In genomic region chr2:240213226-240213475, GRCh38 we compare ENCODE assay signal across 17 cellular contexts.
DNase-seq lines count a peak whose midpoint lies in the region; ATAC-seq and TF ChIP-seq lines count a peak whose summit lies in the region.
"Had no signal": no experiment of that assay in that cellular context is flagged by ENCODE, and none has a peak within 500 bp of the region (broad histone marks: within the 10 kb centered on the region; RNA-seq: fewer than 3 reads in every experiment).

No MANE protein-coding gene starts in this region.

- intact Hi-C loops in adrenal gland (cut with DNase I), result no loop called here

- no peak for TF ChIP-seq POLR2A in adrenal gland (IDR thresholded peaks at IDR 0.05)

- 44 to 78% (median 62%) methylated on average over 5 to 6 of the region's 6 CpGs for WGBS in adrenal gland, 4 donors
- WGBS in lung, 2 donors, result 69 to 91% methylated on average over 6 of the region's 6 CpGs

- H3K27me3 ChIP-seq in adrenal gland (no peaks in the 10 kb centered on the region), lung (ENCODE audit: control insufficient read depth, insufficient read depth) (no peaks in the 10 kb centered on the region), HAP-1 (ENCODE audit: low read depth) (no peaks in the 10 kb centered on the region)

- in situ Hi-C loops in HAP-1 (cut with MboI; ENCODE audit: low sequenced_read_pairs), result no loop called here

- H3K27ac ChIP-seq in adrenal gland (no peak overlapping the region), caudate nucleus (ENCODE audit: low read depth, low read length) (peak overlapping the region; percentile 30), lung (ENCODE audit: low read depth in 1 of 2, low read length in 1 of 2) (no peak overlapping the region), temporal lobe (ENCODE audit: low read depth, low read length) (peak overlapping the region; percentile 78)

- H3K36me3 ChIP-seq in adrenal gland (replicated peaks in 1 of 2), result no peaks in the 10 kb centered on the region
- H3K36me3 ChIP-seq in lung (ENCODE audit: control insufficient read depth in 2 of 2, insufficient read depth in 2 of 2, low read length in 2 of 2), result no peaks in the 10 kb centered on the region
- H3K36me3 ChIP-seq in HAP-1 (replicated peaks), result no peaks in the 10 kb centered on the region

- H3K4me3 ChIP-seq in adrenal gland, result no peak overlapping the region
- no peak overlapping the region for H3K4me3 ChIP-seq in lung
- H3K4me3 ChIP-seq in HAP-1, result no peak overlapping the region

- DNase-seq in adrenal gland, result peak in 5 of 7 donors; percentile 38 to 63 (median 57)
- peak in 18 of 61 donors; percentile 18 to 75 (median 38) for DNase-seq in caudate nucleus (lab: John Stamatoyannopoulos, UW)
- DNase-seq in lung (ENCODE audit: low spot score), result peak; percentile 48
- DNase-seq in HAP-1 (ENCODE audit: low spot score in 2 of 2), result no peak
- DNase-seq in stimulated activated CD4-positive, alpha-beta T cell treated with anti-CD3 and anti-CD28 coated beads, Interleukin-12 subunit alpha, Interleukin-12 subunit beta, amount 100 ng/mL, for 4 hours, result no peak
- DNase-seq in DMS 273 (lab: John Stamatoyannopoulos, UW; ENCODE audit: unreplicated experiment), result no peak
- no peak for DNase-seq in NCI-H2227 (lab: John Stamatoyannopoulos, UW; ENCODE audit: unreplicated experiment)
- DNase-seq: EL, IMR-90, Kasumi-1, NCI-H1105 treated with DMSO at 0.1 percent for 48 hours, NCI-H187, NCI-H2171 treated with DMSO at 0.1 percent for 48 hours, NCI-H510A treated with DMSO at 0.1 percent for 48 hours had no signal

- TF ChIP-seq CTCF in adrenal gland (IDR thresholded peaks at IDR 0.05) (no peak), lung (IDR thresholded peaks at IDR 0.05; ENCODE audit: control extremely low read depth, extremely low read depth) (no peak)

- H3K9me3 ChIP-seq in adrenal gland (replicated peaks in 1 of 3), result no peaks in the 10 kb centered on the region
- H3K9me3 ChIP-seq in lung (ENCODE audit: control insufficient read depth in 2 of 2, insufficient read depth in 1 of 2, low read length in 1 of 2), result peaks cover 0 to 2% of the 10 kb centered on the region in 2 donors
- no peaks in the 10 kb centered on the region for H3K9me3 ChIP-seq in HAP-1

- no peak for ATAC-seq in lung (ENCODE audit: insufficient read depth, low FRiP score)
- ATAC-seq: HCT116, Right ventricle myocardium inferior had no signal

- H3K4me1 ChIP-seq in adrenal gland (replicated peaks in 1 of 2), result no peaks in the 10 kb centered on the region
- H3K4me1 ChIP-seq in lung (ENCODE audit: control insufficient read depth in 2 of 2, insufficient read depth in 2 of 2, low read length in 2 of 2), result no peaks in the 10 kb centered on the region
- H3K4me1 ChIP-seq in HAP-1, result no peaks in the 10 kb centered on the region

Comparison
In these comparisons a context has a peak if more than half of its experiments do, and no peak if none do; other contexts are left out.
1. DNase-seq: peak in adrenal gland (5 of 7) and lung (single experiment); none in HAP-1 (0 of 2), stimulated activated CD4-positive, alpha-beta T cell treated with anti-CD3 and anti-CD28 coated beads, Interleukin-12 subunit alpha, Interleukin-12 subunit beta, amount 100 ng/mL, for 4 hours (single experiment), DMS 273 (single experiment) and NCI-H2227 (single experiment).
2. H3K27ac ChIP-seq: peak in caudate nucleus (single experiment) and temporal lobe (single experiment); none in adrenal gland (0 of 5) and lung (0 of 2).